12 cellular contexts compared by ENCODE assay signal in genomic region chr2:23542390-23542789, GRCh38.
DNase-seq lines count a peak whose midpoint lies in the region; ATAC-seq and TF ChIP-seq lines count a peak whose summit lies in the region.
"Had no signal": no experiment of that assay in that cellular context is flagged by ENCODE, and none has a peak within 500 bp of the region (broad histone marks: within the 10 kb centered on the region; RNA-seq: fewer than 3 reads in every experiment).

No MANE protein-coding gene starts in this region.

- H3K27me3 ChIP-seq in vagina, result no peaks in the 10 kb centered on the region

- H3K27ac Mint-ChIP-seq in activated naive CD4-positive, alpha-beta T cell treated with anti-CD3 and anti-CD28 coated beads, Interleukin-2, amount 50 U/mL, for 24 hours, result peak overlapping the region; percentile 3
- no peak overlapping the region for H3K27ac Mint-ChIP-seq in activated naive CD4-positive, alpha-beta T cell treated with anti-CD3 and anti-CD28 coated beads for 36 hours
- peak overlapping the region; percentile 56 for H3K27ac Mint-ChIP-seq in nephron progenitor cell

- in situ Hi-C loops in SK-MEL-5 (cut with HindIII; ENCODE audit: low pct_unique_long_range_greater_than_20kb, low sequenced_read_pairs), result no loop called here

- CTCF ChIA-PET in activated naive CD4-positive, alpha-beta T cell treated with anti-CD3 and anti-CD28 coated beads for 36 hours (lab: Charles Lee), result no interaction called here

- DNase-seq in activated naive CD4-positive, alpha-beta T cell treated with anti-CD3 and anti-CD28 coated beads for 36 hours, result no peak
- DNase-seq in SK-MEL-5 (ENCODE audit: low read depth, low spot score), result peak; percentile 30
- DNase-seq in nephron progenitor cell, result no peak
- DNase-seq in vagina (ENCODE audit: extremely low spot score in 2 of 2), result no peak
- DNase-seq: NCI-H2029 treated with DMSO at 0.1 percent for 48 hours had no signal

- H3K27me3 Mint-ChIP-seq in activated naive CD4-positive, alpha-beta T cell treated with anti-CD3 and anti-CD28 coated beads, Interleukin-2, amount 50 U/mL, for 24 hours, result no peaks in the 10 kb centered on the region
- no peaks in the 10 kb centered on the region for H3K27me3 Mint-ChIP-seq in activated naive CD4-positive, alpha-beta T cell treated with anti-CD3 and anti-CD28 coated beads for 36 hours (ENCODE audit: low read depth)
- H3K27me3 Mint-ChIP-seq in nephron progenitor cell (ENCODE audit: low read depth, poor library complexity), result peaks cover 9% of the 10 kb centered on the region

- H3K4me1 ChIP-seq in vagina, result peaks cover 43% of the 10 kb centered on the region
- H3K4me1 ChIP-seq: A549 had no signal

- no peaks in the 10 kb centered on the region for H3K9me3 Mint-ChIP-seq in activated naive CD4-positive, alpha-beta T cell treated with anti-CD3 and anti-CD28 coated beads, Interleukin-2, amount 50 U/mL, for 24 hours
- H3K9me3 Mint-ChIP-seq in activated naive CD4-positive, alpha-beta T cell treated with anti-CD3 and anti-CD28 coated beads for 36 hours, result no peaks in the 10 kb centered on the region
- H3K9me3 Mint-ChIP-seq in nephron progenitor cell, result no peaks in the 10 kb centered on the region

- intact Hi-C loops in activated naive CD4-positive, alpha-beta T cell treated with anti-CD3 and anti-CD28 coated beads for 36 hours (cut with micrococcal nuclease), result no loop called here
- intact Hi-C loops in vagina (cut with DNase I), result no loop called here

- TF ChIP-seq CTCF in nephron progenitor cell (IDR thresholded peaks at IDR 0.05) (no peak), vagina (IDR thresholded peaks at IDR 0.05) (no peak)

- H3K4me3 Mint-ChIP-seq in activated naive CD4-positive, alpha-beta T cell treated with anti-CD3 and anti-CD28 coated beads, Interleukin-2, amount 50 U/mL, for 24 hours, result no peak overlapping the region
- H3K4me3 Mint-ChIP-seq in activated naive CD4-positive, alpha-beta T cell treated with anti-CD3 and anti-CD28 coated beads for 36 hours, result no peak overlapping the region
- H3K4me3 Mint-ChIP-seq in nephron progenitor cell, result no peak overlapping the region

- TF ChIP-seq POLR2A in vagina (IDR thresholded peaks at IDR 0.05), result no peak

- H3K27ac ChIP-seq in vagina, result peak overlapping the region; percentile 77
- H3K27ac ChIP-seq: A549, C4-2B, KMS-11 had no signal

- ATAC-seq in GM19395 (IDR thresholded peaks at IDR 0.05; ENCODE audit: unreplicated experiment), result no peak
- ATAC-seq in HG02852 (IDR thresholded peaks at IDR 0.05; ENCODE audit: unreplicated experiment), result no peak
- ATAC-seq in HG03442 (IDR thresholded peaks at IDR 0.05; ENCODE audit: unreplicated experiment), result no peak
- ATAC-seq: A549 had no signal

- no peaks in the 10 kb centered on the region for H3K9me3 ChIP-seq in vagina
- H3K9me3 ChIP-seq: A549 had no signal

- H3K36me3 Mint-ChIP-seq in activated naive CD4-positive, alpha-beta T cell treated with anti-CD3 and anti-CD28 coated beads, Interleukin-2, amount 50 U/mL, for 24 hours, result peaks cover 8% of the 10 kb centered on the region
- no peaks in the 10 kb centered on the region for H3K36me3 Mint-ChIP-seq in activated naive CD4-positive, alpha-beta T cell treated with anti-CD3 and anti-CD28 coated beads for 36 hours (ENCODE audit: low read depth)
- H3K36me3 Mint-ChIP-seq in nephron progenitor cell (ENCODE audit: low read depth), result no peaks in the 10 kb centered on the region

- no peak overlapping the region for H3K4me3 ChIP-seq in vagina
- H3K4me3 ChIP-seq: A549 had no signal

- H3K36me3 ChIP-seq in vagina, result no peaks in the 10 kb centered on the region

- peaks cover 18% of the 10 kb centered on the region for H3K4me1 Mint-ChIP-seq in activated naive CD4-positive, alpha-beta T cell treated with anti-CD3 and anti-CD28 coated beads, Interleukin-2, amount 50 U/mL, for 24 hours
- peaks cover 2% of the 10 kb centered on the region for H3K4me1 Mint-ChIP-seq in activated naive CD4-positive, alpha-beta T cell treated with anti-CD3 and anti-CD28 coated beads for 36 hours (ENCODE audit: low read depth)
- H3K4me1 Mint-ChIP-seq in nephron progenitor cell, result peaks cover 62% of the 10 kb centered on the region
